Comparison of ENCODE assay signal across 14 cellular contexts in genomic region chr17:8696951-8697745, GRCh38. TPM values are rescaled to one million over a fixed set of nuclear protein-coding genes. Genes with fewer than 3 reads are reported as not detected.
A peak's percentile ranks its signal among the peaks of the same experiment; 100 is the strongest.
DNase-seq lines count a peak whose midpoint lies in the region; ATAC-seq, FAIRE-seq and TF ChIP-seq lines count a peak whose summit lies in the region.
"Had no signal": no experiment of that assay in that cellular context is flagged by ENCODE, and none has a peak within 500 bp of the region (broad histone marks: within the 10 kb centered on the region; RNA-seq: fewer than 3 reads in every experiment).

No MANE protein-coding gene starts in this region.

- H3K27ac ChIP-seq in H1 (ENCODE audit: low read depth, low read length) (peak overlapping the region; percentile 55; the same call in 1 of the 2 replicates), liver (ENCODE audit: low read depth in 1 of 2, low read length in 2 of 2) (peak overlapping the region in 1 of 2 donors; percentile 21)

- H3K4ac ChIP-seq in H1 (replicated peaks; ENCODE audit: insufficient read length, low read depth, low read length): no peak overlapping the region

- H3K23me2 ChIP-seq in H1 (ENCODE audit: low read depth, low read length): no peaks in the 10 kb centered on the region

- peak overlapping the region in 1 of 4 experiments; percentile 19; a peak in 2 of 8 replicates for H3K4me3 ChIP-seq in H1 (ENCODE audit: extremely low read depth in 1 of 4, insufficient read depth in 2 of 4, low read depth in 3 of 4, low read length in 4 of 4)
- H3K4me3 ChIP-seq in liver (ENCODE audit: low read depth in 1 of 3, low read length in 3 of 3): no peak overlapping the region
- no peak overlapping the region for H3K4me3 ChIP-seq in MG63

- WGBS in H1 (ENCODE audit: extremely low coverage in 1 of 2, insufficient coverage in 1 of 2, insufficient read length in 1 of 2, insufficient replicate concordance in 2 of 2, low coverage in 1 of 2, low lambda C conversion rate in 2 of 2, missing lambda C conversion rate in 1 of 2), 2 experiments: 40% methylated on average over 17 of the region's 17 CpGs; no CpG with 5 or more reads in 1 of the 2 experiments
- 72% methylated on average over 17 of the region's 17 CpGs for WGBS in liver

- TF ChIP-seq POLR2A in H1 (IDR thresholded peaks at IDR 0.05; ENCODE audit: control extremely low read depth in 1 of 2, low read depth in 2 of 2, low read length in 2 of 2): peak in 1 of 2 experiments; percentile 8; a peak in 1 of 3 replicates

- peak; percentile 29 for DNase-seq in NCI-H446 treated with DMSO at 0.1 percent for 48 hours (lab: John Stamatoyannopoulos, UW)
- DNase-seq in H1 (ENCODE audit: low read depth in 1 of 2, low spot score in 2 of 2): peak in 1 of 2 experiments; percentile 62
- no peak for DNase-seq in type B pancreatic cell (ENCODE audit: extremely low spot score, unreplicated experiment)
- DNase-seq in RKO (ENCODE audit: low spot score): no peak
- DNase-seq in NCI-H1694 treated with DMSO at 0.1 percent for 48 hours (lab: John Stamatoyannopoulos, UW): no peak
- no peak for DNase-seq in MG63
- DNase-seq: activated CD4-positive, alpha-beta T cell treated with anti-CD3 and anti-CD28 coated beads, Interleukin-2, amount 50 U/mL, for 48 hours; Calu3; MV-4-11; stimulated activated naive B cell treated with anti-CD40 and anti-IgM and Interleukin-4, amounts not matched to agents 10 μg/mL and 1 μg/mL and 100 μg/mL, for 72 hours had no signal

- no peaks in the 10 kb centered on the region; the same call in 1 of the 2 replicates for H3K79me1 ChIP-seq in H1 (ENCODE audit: low read depth, low read length)

- no peak overlapping the region for H4K5ac ChIP-seq in H1 (ENCODE audit: insufficient read length, low read depth, low read length)

- 0 out of 2 replicates have a peak overlapping the region, but pooled peaks have one; percentile 69 for H2AK5ac ChIP-seq in H1 (ENCODE audit: low read depth, low read length)

- peak overlapping the region; percentile 85 for H3K27ac Mint-ChIP-seq in type B pancreatic cell
- H3K27ac Mint-ChIP-seq: activated naive CD8-positive, alpha-beta T cell; natural killer cell treated with Interleukin-12 subunit alpha and Interleukin-12 subunit beta and Interleukin-15 and Interleukin-18, amount 100 ng/mL, for 72 hours; stimulated activated naive B cell treated with anti-CD40 and anti-IgM and Interleukin-4, amounts not matched to agents 10 μg/mL and 1 μg/mL and 100 μg/mL, for 72 hours had no signal

- H3K9ac ChIP-seq in H1 (replicated peaks in 1 of 4; ENCODE audit: extremely low read depth in 1 of 4, low read depth in 3 of 4, low read length in 3 of 4): peak overlapping the region in 1 of 4 experiments; percentile 45; a peak in 1 of 7 replicates
- H3K9ac ChIP-seq in liver (ENCODE audit: low read depth in 1 of 2, low read length in 2 of 2): no peak overlapping the region

- H3K27me3 ChIP-seq in H1 (replicated peaks in 1 of 4; ENCODE audit: control insufficient read depth in 3 of 4, extremely low read depth in 1 of 4, insufficient read depth in 3 of 4, low read length in 3 of 4): no peaks in the 10 kb centered on the region
- no peaks in the 10 kb centered on the region for H3K27me3 ChIP-seq in liver (ENCODE audit: control insufficient read depth in 4 of 4, insufficient read depth in 4 of 4, low read length in 3 of 4)
- no peaks in the 10 kb centered on the region for H3K27me3 ChIP-seq in MG63

- no peak overlapping the region for H3K23ac ChIP-seq in H1 (ENCODE audit: insufficient read length)

- peaks cover 45% of the 10 kb centered on the region for H3K4me1 Mint-ChIP-seq in type B pancreatic cell (ENCODE audit: unreplicated experiment)

- CTCF ChIA-PET in H1 (lab: Charles Lee; ENCODE audit: partially characterized antibody): interaction anchor here (0.5 to 1.6 kb wide), 7 partner anchors 8 to 126 kb away, joined by 3 to 6 read pairs (median 4); no protein-coding TSS in a partner anchor

- H3K27me3 Mint-ChIP-seq in type B pancreatic cell: no peaks in the 10 kb centered on the region

- H2BK12ac ChIP-seq in H1 (ENCODE audit: low read depth, low read length): peak overlapping the region; percentile 91

- H2AFZ ChIP-seq in H1 (ENCODE audit: low read length): peak overlapping the region; percentile 55; the same call in 1 of the 2 replicates

- no peaks in the 10 kb centered on the region for H3K79me2 ChIP-seq in H1 (ENCODE audit: control insufficient read depth in 1 of 2, insufficient read depth in 2 of 2, low read length in 2 of 2)

- TF ChIP-seq CTCF in H1 (IDR thresholded peaks at IDR 0.05; ENCODE audit: control extremely low read depth in 1 of 3, insufficient read depth in 1 of 3, low read depth in 1 of 3, low read length in 3 of 3): no peak
- no peak for TF ChIP-seq CTCF in liver (IDR thresholded peaks at IDR 0.05; ENCODE audit: low read depth, low read length, missing input control)
- TF ChIP-seq CTCF in type B pancreatic cell (conservative IDR thresholded peaks at IDR 0.05): no peak

- no peak for ATAC-seq in HG03095 (IDR thresholded peaks at IDR 0.05; ENCODE audit: unreplicated experiment)
- ATAC-seq: natural killer cell treated with Interleukin-12 subunit alpha and Interleukin-12 subunit beta and Interleukin-15 and Interleukin-18, amount 100 ng/mL, for 72 hours; stimulated activated naive B cell treated with anti-CD40 and anti-IgM and Interleukin-4, amounts not matched to agents 10 μg/mL and 1 μg/mL and 100 μg/mL, for 72 hours had no signal

- POLR2A ChIA-PET in H1 (lab: Charles Lee; ENCODE audit: partially characterized antibody): interaction anchor here (0.8 to 4.3 kb wide), 19 partner anchors 8 to 524 kb away, joined by 3 to 33 read pairs (median 6); partner anchors contain the start of gene MYH10

- no peak for TF ChIP-seq RAD21 in H1 (IDR thresholded peaks at IDR 0.05 in 1 of 2, conservative IDR thresholded peaks at IDR 0.05 in 1 of 2; ENCODE audit: low read depth in 2 of 2, low read length in 2 of 2)
- no peak for TF ChIP-seq RAD21 in liver (IDR thresholded peaks at IDR 0.05)

- no peaks in the 10 kb centered on the region for H4K20me1 ChIP-seq in H1 (replicated peaks in 1 of 2; ENCODE audit: control insufficient read depth in 1 of 2, insufficient read depth in 2 of 2, low read length in 2 of 2)

- peak overlapping the region; percentile 69; the same call in 1 of the 2 replicates for H4K8ac ChIP-seq in H1 (ENCODE audit: extremely low read depth, insufficient read depth, low read length)

- H3K36me3 Mint-ChIP-seq in type B pancreatic cell: no peaks in the 10 kb centered on the region
- H3K36me3 Mint-ChIP-seq: activated naive CD8-positive, alpha-beta T cell; natural killer cell treated with Interleukin-12 subunit alpha and Interleukin-12 subunit beta and Interleukin-15 and Interleukin-18, amount 100 ng/mL, for 72 hours; stimulated activated naive B cell treated with anti-CD40 and anti-IgM and Interleukin-4, amounts not matched to agents 10 μg/mL and 1 μg/mL and 100 μg/mL, for 72 hours had no signal

- H3K4me3 Mint-ChIP-seq in type B pancreatic cell: peak overlapping the region; percentile 75
- H3K4me3 Mint-ChIP-seq: activated naive CD8-positive, alpha-beta T cell; natural killer cell treated with Interleukin-12 subunit alpha and Interleukin-12 subunit beta and Interleukin-15 and Interleukin-18, amount 100 ng/mL, for 72 hours; stimulated activated naive B cell treated with anti-CD40 and anti-IgM and Interleukin-4, amounts not matched to agents 10 μg/mL and 1 μg/mL and 100 μg/mL, for 72 hours had no signal

- TF ChIP-seq EP300 in H1 (IDR thresholded peaks at IDR 0.05; ENCODE audit: borderline replicate concordance in 1 of 2, low read depth in 2 of 2, low read length in 2 of 2): no peak

- peak overlapping the region; percentile 96; the same call in 1 of the 2 replicates for H2BK20ac ChIP-seq in H1 (ENCODE audit: low read length)

- FAIRE-seq in H1 (lab: Jason Lieb, UNC): no peak

- peaks cover 12 to 24% (median 18%) of the 10 kb centered on the region in 4 experiments; a peak in 6 of 7 replicates for H3K4me1 ChIP-seq in H1 (replicated peaks in 1 of 4; ENCODE audit: control insufficient read depth in 3 of 4, insufficient read depth in 4 of 4, low read length in 3 of 4)
- peaks cover 0 to 7% (median 0%) of the 10 kb centered on the region in 4 donors for H3K4me1 ChIP-seq in liver (ENCODE audit: control insufficient read depth in 4 of 4, insufficient read depth in 4 of 4, low read length in 3 of 4)

- no peak overlapping the region for H3K14ac ChIP-seq in H1 (ENCODE audit: insufficient read length)

- peak overlapping the region; percentile 21 to 47 for H3K4me2 ChIP-seq in H1 (ENCODE audit: insufficient read depth in 1 of 2, low read depth in 2 of 2, low read length in 2 of 2)

- H2BK15ac ChIP-seq in H1 (ENCODE audit: low read length): no peak overlapping the region

- H3K18ac ChIP-seq in H1 (ENCODE audit: extremely low read depth, low read length): peak overlapping the region; percentile 72; the same call in 1 of the 2 replicates

- H2BK5ac ChIP-seq in H1 (ENCODE audit: low read depth, low read length): peak overlapping the region; percentile 74

- H4K91ac ChIP-seq in H1 (replicated peaks; ENCODE audit: insufficient read length, low read length): peak overlapping the region; percentile 90

- H3K56ac ChIP-seq in H1 (replicated peaks; ENCODE audit: insufficient read length, low read depth, low read length): no peak overlapping the region

- H3K36me3 ChIP-seq in H1 (ENCODE audit: control insufficient read depth in 2 of 4, insufficient read depth in 4 of 4, low read length in 3 of 4): no peaks in the 10 kb centered on the region
- no peaks in the 10 kb centered on the region for H3K36me3 ChIP-seq in liver (ENCODE audit: control insufficient read depth in 4 of 4, insufficient read depth in 3 of 4, low read depth in 1 of 4, low read length in 3 of 4)
- no peaks in the 10 kb centered on the region for H3K36me3 ChIP-seq in MG63

- peaks cover 5% of the 10 kb centered on the region for H3K9me3 Mint-ChIP-seq in type B pancreatic cell
- H3K9me3 Mint-ChIP-seq: natural killer cell treated with Interleukin-12 subunit alpha and Interleukin-12 subunit beta and Interleukin-15 and Interleukin-18, amount 100 ng/mL, for 72 hours; stimulated activated naive B cell treated with anti-CD40 and anti-IgM and Interleukin-4, amounts not matched to agents 10 μg/mL and 1 μg/mL and 100 μg/mL, for 72 hours had no signal

- H2BK120ac ChIP-seq in H1 (replicated peaks; ENCODE audit: low read depth, low read length): peak overlapping the region; percentile 70

- H3K9me3 ChIP-seq in H1 (ENCODE audit: insufficient read depth in 2 of 2, low read depth in 1 of 2, low read length in 1 of 2): no peaks in the 10 kb centered on the region
- H3K9me3 ChIP-seq in liver (ENCODE audit: control insufficient read depth in 4 of 4, low read length in 3 of 4): peaks cover 0 to 2% (median 0%) of the 10 kb centered on the region in 4 donors
- no peaks in the 10 kb centered on the region for H3K9me3 ChIP-seq in MG63

RNA-seq across cellular contexts. Expression of gene CCDC42, which starts 47.5 kb away (rescaled TPM):
- not detected in 2 replicates for total RNA-seq in H1 (2021; fragmentation: NEBNext Ultra II Directional; extraction: Animal tissue kit (Norgen Biotek cat#: 25700))
- not detected in 2 replicates for polyA plus RNA-seq in H1 (2011; rRNA removed)
- not detected for polyA plus RNA-seq in H1 (2011; cell fraction: cytosol; rRNA removed)
- not detected for polyA plus RNA-seq in H1 (2011; cell fraction: nucleus; rRNA removed)
- not detected in 4 replicates for polyA plus RNA-seq in H1 (2012, experiment 1 of 2)
- not detected for polyA plus RNA-seq in H1 (2012, experiment 2 of 2)
- polyA plus RNA-seq in H1 (2013, experiment 1 of 2): not detected
- polyA plus RNA-seq in H1 (2013, experiment 2 of 2): not detected
- not detected in 2 replicates for polyA minus RNA-seq in H1 (2011; rRNA and poly(A)+ RNA removed)
- polyA minus RNA-seq in H1 (2011; cell fraction: cytosol; rRNA and poly(A)+ RNA removed): not detected
- not detected for polyA minus RNA-seq in H1 (2011; cell fraction: nucleus; rRNA and poly(A)+ RNA removed)
- total RNA-seq in liver: not detected
- polyA plus RNA-seq in liver: under 1 TPM in 1 of 2 donors, not detected in 1; 0.05 TPM
- total RNA-seq in type B pancreatic cell (ENCODE audit: low replicate concordance): not detected in 2 replicates
- total RNA-seq in MG63 (2014; rRNA removed; shearing (Covaris generic); ENCODE audit: low replicate concordance): not detected in 2 replicates
- total RNA-seq: Calu3; natural killer cell treated with Interleukin-12 subunit alpha and Interleukin-12 subunit beta and Interleukin-15 and Interleukin-18, amount 100 ng/mL, for 72 hours had no signal
